ENCODE assay signal across 20 cellular contexts in genomic region chr12:108787539-108787938, GRCh38. TPM values are rescaled to one million over a fixed set of nuclear protein-coding genes. Genes with fewer than 3 reads are reported as not detected.
DNase-seq lines count a peak whose midpoint lies in the region; ATAC-seq and TF ChIP-seq lines count a peak whose summit lies in the region.
"Had no signal": no experiment of that assay in that cellular context is flagged by ENCODE, and none has a peak within 500 bp of the region (broad histone marks: within the 10 kb centered on the region; RNA-seq: fewer than 3 reads in every experiment).

No MANE protein-coding gene starts in this region.

- TF ChIP-seq EP300 in esophagus muscularis mucosa (IDR thresholded peaks at IDR 0.05) = no peak

- H3K4me3 Mint-ChIP-seq in natural killer cell treated with Interleukin-12 subunit alpha and Interleukin-12 subunit beta and Interleukin-15 and Interleukin-18, amount 100 ng/mL, for 72 hours = no peak overlapping the region
- H3K4me3 Mint-ChIP-seq in natural killer cell = no peak overlapping the region
- H3K4me3 Mint-ChIP-seq: CD8-positive, alpha-beta T cell had no signal

- TF ChIP-seq POLR2A in esophagus muscularis mucosa (IDR thresholded peaks at IDR 0.05; ENCODE audit: low read depth) (no peak), uterus (IDR thresholded peaks at IDR 0.05) (no peak)

- H3K27me3 ChIP-seq in esophagus muscularis mucosa (no peaks in the 10 kb centered on the region), rectal smooth muscle tissue (ENCODE audit: control insufficient read depth, insufficient read depth, low read length) (no peaks in the 10 kb centered on the region), uterus (no peaks in the 10 kb centered on the region)
- H3K27me3 ChIP-seq: BLaER1 treated with 17β-estradiol and CSF1 and Interleukin-3, amounts not matched to agents 10 nM and 100 nM had no signal

- no peaks in the 10 kb centered on the region for H3K27me3 Mint-ChIP-seq in natural killer cell treated with Interleukin-12 subunit alpha and Interleukin-12 subunit beta and Interleukin-15 and Interleukin-18, amount 100 ng/mL, for 72 hours
- H3K27me3 Mint-ChIP-seq in natural killer cell (ENCODE audit: low read depth in 2 of 2) = no peaks in the 10 kb centered on the region

- WGBS in esophagus muscularis mucosa = 93% methylated on average over 17 of the region's 17 CpGs

- no peaks in the 10 kb centered on the region for H3K36me3 Mint-ChIP-seq in natural killer cell treated with Interleukin-12 subunit alpha and Interleukin-12 subunit beta and Interleukin-15 and Interleukin-18, amount 100 ng/mL, for 72 hours
- H3K36me3 Mint-ChIP-seq in natural killer cell = no peaks in the 10 kb centered on the region

- intact Hi-C loops in natural killer cell (cut with micrococcal nuclease) (no loop called here), esophagus muscularis mucosa (cut with DNase I) (no loop called here), uterus (cut with DNase I; ENCODE audit: low total_unique reads) (no loop called here)

- H3K36me3 ChIP-seq in esophagus muscularis mucosa (peaks cover 13 to 77% (median 54%) of the 10 kb centered on the region in 4 donors), rectal smooth muscle tissue (ENCODE audit: control insufficient read depth, insufficient read depth, low read length) (peaks cover 18% of the 10 kb centered on the region), uterus (no peaks in the 10 kb centered on the region)

- TF ChIP-seq CTCF in natural killer cell (IDR thresholded peaks at IDR 0.05) (no peak), esophagus muscularis mucosa (IDR thresholded peaks at IDR 0.05) (no peak), uterus (IDR thresholded peaks at IDR 0.05) (no peak)

- H3K9me3 ChIP-seq in esophagus muscularis mucosa (no peaks in the 10 kb centered on the region), uterus (no peaks in the 10 kb centered on the region)
- H3K9me3 ChIP-seq: BLaER1 treated with 17β-estradiol and CSF1 and Interleukin-3, amounts not matched to agents 10 nM and 100 nM had no signal

- peaks cover 0 to 5% of the 10 kb centered on the region in 2 donors for H3K4me1 Mint-ChIP-seq in natural killer cell treated with Interleukin-12 subunit alpha and Interleukin-12 subunit beta and Interleukin-15 and Interleukin-18, amount 100 ng/mL, for 72 hours (ENCODE audit: low read depth in 2 of 2)
- no peaks in the 10 kb centered on the region for H3K4me1 Mint-ChIP-seq in natural killer cell

- peak overlapping the region; percentile 72 to 83 (median 77) for H3K27ac ChIP-seq in esophagus muscularis mucosa (replicated peaks in 1 of 4)
- peak overlapping the region; percentile 59 for H3K27ac ChIP-seq in rectal smooth muscle tissue (ENCODE audit: low read depth, low read length)
- H3K27ac ChIP-seq in uterus = peak overlapping the region; percentile 60 to 64
- H3K27ac ChIP-seq: BLaER1 treated with 17β-estradiol and CSF1 and Interleukin-3, amounts not matched to agents 10 nM and 100 nM had no signal

- DNase-seq in natural killer cell treated with Interleukin-12 subunit alpha and Interleukin-12 subunit beta and Interleukin-15 and Interleukin-18, amount 100 ng/mL, for 72 hours (ENCODE audit: low spot score) = peak; percentile 20
- DNase-seq in natural killer cell = no peak
- DNase-seq in esophagus muscularis mucosa (ENCODE audit: extremely low spot score) = no peak
- DNase-seq in uterus = no peak
- no peak for DNase-seq in NCI-H1694 (lab: John Stamatoyannopoulos, UW)
- no peak for DNase-seq in mesenteric fat pad (ENCODE audit: low spot score)
- no peak for DNase-seq in NCI-H2081 (lab: John Stamatoyannopoulos, UW)
- DNase-seq: Calu3; CD8-positive, alpha-beta T cell; EL; MM.1S; NCI-H1092 treated with DMSO at 0.1 percent for 48 hours; NCI-H146; NCI-H2081 treated with DMSO at 0.1 percent for 48 hours; NCI-H446 treated with DMSO at 0.1 percent for 48 hours; NCI-H748 treated with DMSO at 0.1 percent for 48 hours; NK-92 treated with Interleukin-12 subunit alpha and Interleukin-12 subunit beta, amount 100 ng/mL, for 24 hours; OCI-M1 had no signal

- no peak overlapping the region for H3K9ac ChIP-seq in rectal smooth muscle tissue (ENCODE audit: low read length)
- H3K9ac ChIP-seq: BLaER1 treated with 17β-estradiol and CSF1 and Interleukin-3, amounts not matched to agents 10 nM and 100 nM had no signal

- no peak overlapping the region for H3K4me3 ChIP-seq in esophagus muscularis mucosa
- H3K4me3 ChIP-seq in rectal smooth muscle tissue (ENCODE audit: low read length) = no peak overlapping the region
- no peak overlapping the region for H3K4me3 ChIP-seq in uterus
- H3K4me3 ChIP-seq: BLaER1 treated with 17β-estradiol and CSF1 and Interleukin-3, amounts not matched to agents 10 nM and 100 nM had no signal

- peak overlapping the region in 1 of 2 donors; percentile 43 for H3K27ac Mint-ChIP-seq in natural killer cell treated with Interleukin-12 subunit alpha and Interleukin-12 subunit beta and Interleukin-15 and Interleukin-18, amount 100 ng/mL, for 72 hours
- no peak overlapping the region for H3K27ac Mint-ChIP-seq in natural killer cell
- H3K27ac Mint-ChIP-seq: CD8-positive, alpha-beta T cell had no signal

- no peak for ATAC-seq in natural killer cell treated with Interleukin-12 subunit alpha and Interleukin-12 subunit beta and Interleukin-15 and Interleukin-18, amount 100 ng/mL, for 72 hours
- no peak for ATAC-seq in natural killer cell
- ATAC-seq: CD8-positive, alpha-beta T cell had no signal

- no peaks in the 10 kb centered on the region for H3K9me3 Mint-ChIP-seq in natural killer cell treated with Interleukin-12 subunit alpha and Interleukin-12 subunit beta and Interleukin-15 and Interleukin-18, amount 100 ng/mL, for 72 hours
- H3K9me3 Mint-ChIP-seq in natural killer cell = no peaks in the 10 kb centered on the region
- H3K9me3 Mint-ChIP-seq: CD8-positive, alpha-beta T cell had no signal

- H3K4me1 ChIP-seq in esophagus muscularis mucosa (peaks cover 52 to 71% (median 61%) of the 10 kb centered on the region in 4 donors), rectal smooth muscle tissue (ENCODE audit: control insufficient read depth, insufficient read depth, low read length) (peaks cover 27% of the 10 kb centered on the region), uterus (no peaks in the 10 kb centered on the region)

RNA-seq across cellular contexts. Expression of gene CORO1C, which starts 56.2 kb away (rescaled TPM):
- total RNA-seq in natural killer cell treated with Interleukin-12 subunit alpha and Interleukin-12 subunit beta and Interleukin-15 and Interleukin-18, amount 100 ng/mL, for 72 hours = 10 to 100 TPM; 68.9 to 69.5 TPM
- total RNA-seq in natural killer cell (10 to 100 TPM; 28.9 to 43.5 (median 36.0) TPM), esophagus muscularis mucosa (100 to 1,000 TPM; 221 to 441 (median 315) TPM), uterus (100 to 1,000 TPM; 129 to 357 (median 235) TPM), mesenteric fat pad (241 TPM)
